ENCODE assay signal across 20 cellular contexts in the genomic region with DNA sequence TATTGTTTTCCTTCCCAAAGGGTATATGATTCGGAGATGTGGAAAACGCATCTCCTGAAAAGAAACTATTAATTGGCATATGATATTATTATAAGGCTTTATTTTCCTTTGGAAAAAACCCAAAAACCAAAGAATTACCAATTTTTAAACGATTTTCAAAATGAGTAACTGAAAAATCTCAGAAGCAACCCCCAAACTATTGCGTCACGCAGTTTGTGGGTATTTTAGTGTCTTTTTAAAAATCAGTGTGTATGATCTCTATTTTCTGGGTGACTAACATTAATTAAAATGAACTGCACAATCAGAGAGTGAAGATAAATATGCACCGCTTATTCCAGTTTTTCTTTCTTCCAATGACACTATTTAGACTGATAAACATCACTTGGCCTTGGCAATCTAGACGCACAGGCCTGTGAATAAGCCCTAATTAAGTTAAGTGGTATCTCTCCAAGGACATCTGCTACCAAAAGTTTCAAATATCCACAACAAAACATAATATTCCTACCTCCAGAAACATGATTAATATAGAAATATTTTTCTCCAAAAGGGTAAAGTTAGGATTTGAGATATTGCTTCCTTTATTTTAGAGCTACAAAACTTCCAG.
DNase-seq lines count a peak whose midpoint lies in the region; ATAC-seq and TF ChIP-seq lines count a peak whose summit lies in the region.
"Had no signal": no experiment of that assay in that cellular context is flagged by ENCODE, and none has a peak within 500 bp of the region (broad histone marks: within the 10 kb centered on the region; RNA-seq: fewer than 3 reads in every experiment).

No MANE protein-coding gene starts in this region.

- peak overlapping the region; percentile 64 for H3K4me2 ChIP-seq in smooth muscle cell

- peaks cover 5% of the 10 kb centered on the region for H3F3A ChIP-seq in smooth muscle cell (ENCODE audit: low read depth)

- ATAC-seq in HG02763 (IDR thresholded peaks at IDR 0.05; ENCODE audit: unreplicated experiment), result no peak
- ATAC-seq: Right ventricle myocardium inferior had no signal

- H3K9me3 ChIP-seq in smooth muscle cell (replicated peaks; ENCODE audit: low read depth), result no peaks in the 10 kb centered on the region
- H3K9me3 ChIP-seq: HAP-1, SJSA1 had no signal

- DNase-seq in NCI-H82 (lab: John Stamatoyannopoulos, UW), result peak; percentile 45
- DNase-seq in NCI-H82 treated with DMSO at 0.1 percent for 48 hours (lab: John Stamatoyannopoulos, UW; ENCODE audit: unreplicated experiment), result no peak
- peak; percentile 9 for DNase-seq in NCI-H1105 (lab: John Stamatoyannopoulos, UW)
- peak; percentile 45 for DNase-seq in NCI-H748 (lab: John Stamatoyannopoulos, UW; ENCODE audit: unreplicated experiment)
- no peak for DNase-seq in smooth muscle cell (lab: John Stamatoyannopoulos, UW; ENCODE audit: unreplicated experiment)
- DNase-seq in mesenteric fat pad (ENCODE audit: low spot score), result no peak
- DNase-seq: CD8-positive, alpha-beta memory T cell; DMS79; KBM-7; NCI-H1436; NCI-H187 treated with DMSO at 0.1 percent for 48 hours; NCI-H2171; NCI-H446; NCI-H774; T-helper 2 cell had no signal

- peaks cover 8% of the 10 kb centered on the region for H3K4me1 ChIP-seq in smooth muscle cell (ENCODE audit: low read depth)
- H3K4me1 ChIP-seq: SJSA1 had no signal

- no peaks in the 10 kb centered on the region for H4K20me1 ChIP-seq in smooth muscle cell (ENCODE audit: low read depth)

- peak overlapping the region; percentile 82 for H3K27ac ChIP-seq in smooth muscle cell (ENCODE audit: low read depth)
- H3K27ac ChIP-seq: C4-2B, SJSA1 had no signal

- H3K79me2 ChIP-seq in smooth muscle cell (ENCODE audit: low read depth), result no peaks in the 10 kb centered on the region

- 76% methylated on average over 7 of the region's 7 CpGs for WGBS in smooth muscle cell (ENCODE audit: low lambda C conversion rate)

- TF ChIP-seq CTCF in smooth muscle cell (IDR thresholded peaks at IDR 0.05; ENCODE audit: borderline replicate concordance, insufficient read depth, poor library complexity, severe bottlenecking), result no peak

- no peaks in the 10 kb centered on the region for H3K27me3 ChIP-seq in smooth muscle cell (ENCODE audit: low read depth)
- H3K27me3 ChIP-seq: SJSA1 had no signal

- no peak overlapping the region for H3K4me3 ChIP-seq in smooth muscle cell
- H3K4me3 ChIP-seq: HAP-1, SJSA1 had no signal

- H3K9ac ChIP-seq in smooth muscle cell (ENCODE audit: low read depth), result no peak overlapping the region

- H2AFZ ChIP-seq in smooth muscle cell (ENCODE audit: low read depth), result peak overlapping the region; percentile 63

- H3K36me3 ChIP-seq in smooth muscle cell (ENCODE audit: low read depth), result no peaks in the 10 kb centered on the region
- H3K36me3 ChIP-seq: HAP-1, SJSA1 had no signal

Comparison
In these comparisons a context has a peak if more than half of its experiments do, and no peak if none do; other contexts are left out.
1. DNase-seq: peak in NCI-H82 (single experiment), NCI-H1105 (single experiment) and NCI-H748 (single experiment); none in NCI-H82 treated with DMSO at 0.1 percent for 48 hours (single experiment), smooth muscle cell (single experiment) and mesenteric fat pad (single experiment).